ENCODE assay signal across 2 cellular contexts in genomic region chr4:20445933-20446723, GRCh38.
TF ChIP-seq lines count a peak whose summit lies in the region.

No MANE protein-coding gene starts in this region.

TF ChIP-seq in SK-N-SH treated with all-trans-retinoic acid at 6 μM for 48 hours, 23 proteins besides CTCF, POLR2A, EP300 and RAD21 (continued from another document):
- TF ChIP-seq CREB5 (CRISPR knock-in tag; IDR thresholded peaks at IDR 0.05; ENCODE audit: low read depth) (no peak), ZC3H10 (CRISPR knock-in tag; IDR thresholded peaks at IDR 0.05) (no peak), BACH2 (CRISPR knock-in tag; IDR thresholded peaks at IDR 0.05; ENCODE audit: borderline replicate concordance) (no peak), SNAI2 (CRISPR knock-in tag; IDR thresholded peaks at IDR 0.05) (no peak), ZFP3 (CRISPR knock-in tag; IDR thresholded peaks at IDR 0.05) (no peak), ISL1 (CRISPR knock-in tag; IDR thresholded peaks at IDR 0.05) (no peak), ZNF8 (CRISPR knock-in tag; IDR thresholded peaks at IDR 0.05) (no peak), CSDC2 (CRISPR knock-in tag; IDR thresholded peaks at IDR 0.05) (no peak)

TF ChIP-seq in SK-N-SH, 30 proteins besides CTCF, POLR2A, EP300 and RAD21:
- no peak for TF ChIP-seq TEAD4 (IDR thresholded peaks at IDR 0.05; ENCODE audit: borderline replicate concordance, insufficient read depth)
- TF ChIP-seq REST (IDR thresholded peaks at IDR 0.05; ENCODE audit: low read depth, low read length), result no peak
- TF ChIP-seq GATA2 (CRISPR knock-in tag; IDR thresholded peaks at IDR 0.05), result no peak
- no peak for TF ChIP-seq NRF1 (IDR thresholded peaks at IDR 0.05; ENCODE audit: low read depth, low read length)
- no peak for TF ChIP-seq SMC3 (IDR thresholded peaks at IDR 0.05; ENCODE audit: low read depth, low read length)
- no peak for TF ChIP-seq RCOR1 (IDR thresholded peaks at IDR 0.05; ENCODE audit: low read length)
- no peak for TF ChIP-seq TAF1 (IDR thresholded peaks at IDR 0.05; ENCODE audit: borderline replicate concordance, low read depth, low read length)
- no peak for TF ChIP-seq TCF12 (IDR thresholded peaks at IDR 0.05)
- TF ChIP-seq USF2 (IDR thresholded peaks at IDR 0.05; ENCODE audit: borderline replicate concordance, low read depth, low read length), result no peak
- no peak for TF ChIP-seq USF1 (IDR thresholded peaks at IDR 0.05; ENCODE audit: borderline replicate concordance, low read depth)
- no peak for TF ChIP-seq JUND (IDR thresholded peaks at IDR 0.05)
- TF ChIP-seq MEF2A (IDR thresholded peaks at IDR 0.05; ENCODE audit: borderline replicate concordance, low read depth), result no peak
